13 cellular contexts compared by ENCODE assay signal in the genomic region with DNA sequence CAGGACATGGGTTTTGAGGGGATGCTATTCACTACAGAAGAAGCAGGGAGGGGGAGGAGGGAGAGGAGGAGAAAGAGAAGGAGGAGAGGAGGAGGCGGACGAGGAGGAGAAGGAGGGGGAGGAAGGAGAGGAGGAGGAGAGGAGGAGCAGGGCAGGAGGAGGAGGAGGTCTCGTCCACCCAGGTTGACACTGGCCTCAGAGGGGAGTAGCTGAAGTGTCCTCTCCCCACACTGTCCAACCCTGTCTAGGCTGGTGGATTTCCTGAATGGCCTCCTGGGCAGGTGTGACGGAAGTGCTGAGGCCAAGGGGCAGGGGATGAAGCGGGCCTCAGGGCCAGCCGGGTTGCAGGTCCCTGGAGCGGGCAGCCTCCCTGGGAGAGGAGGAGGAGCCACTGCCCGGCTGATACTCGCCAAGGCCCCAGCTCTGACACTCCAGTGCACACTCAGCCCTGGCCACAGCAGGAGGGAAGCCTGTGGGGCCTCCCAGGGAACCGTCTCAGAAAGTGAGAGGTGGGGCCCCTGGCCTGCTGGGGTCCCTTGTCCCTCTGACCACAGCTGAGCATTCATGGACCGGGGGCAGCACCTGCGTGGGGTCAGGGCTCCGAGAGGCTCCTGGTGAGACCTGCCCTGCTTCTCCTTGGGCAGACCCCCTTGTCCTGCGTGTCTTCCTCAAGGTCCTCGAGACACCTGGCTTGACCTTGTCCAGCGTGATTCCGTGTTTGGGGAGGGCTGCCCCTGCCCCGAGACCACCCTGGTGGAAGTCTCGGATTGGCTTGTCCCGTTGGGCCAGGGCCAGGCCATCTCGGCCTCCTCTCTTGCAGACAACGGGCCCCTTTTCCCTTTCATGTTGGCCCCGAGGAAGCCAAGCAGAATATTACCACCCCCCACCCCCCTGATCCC.
DNase-seq lines count a peak whose midpoint lies in the region; ATAC-seq, FAIRE-seq and TF ChIP-seq lines count a peak whose summit lies in the region.
"Had no signal": no experiment of that assay in that cellular context is flagged by ENCODE, and none has a peak within 500 bp of the region (broad histone marks: within the 10 kb centered on the region; RNA-seq: fewer than 3 reads in every experiment).

No MANE protein-coding gene starts in this region.

- no TSS peak for BruUV-seq in A673 (replicated peaks; lab: Mats Ljungman, UMichigan)

- no peak overlapping the region for H3K4me3 ChIP-seq in HEK293 (ENCODE audit: low read depth, low read length)
- no peak overlapping the region for H3K4me3 ChIP-seq in naive thymus-derived CD4-positive, alpha-beta T cell (ENCODE audit: low read length)
- H3K4me3 ChIP-seq in A673 (ENCODE audit: low read depth, low read length, poor library complexity, severe bottlenecking) = no peak overlapping the region

- H3K27ac ChIP-seq in HEK293 (ENCODE audit: extremely low read depth, low read depth, low read length) (no peak overlapping the region), A673 (ENCODE audit: low read depth, low read length, poor library complexity, severe bottlenecking) (no peak overlapping the region)
- no peak overlapping the region for H3K27ac ChIP-seq in naive thymus-derived CD4-positive, alpha-beta T cell (ENCODE audit: low read depth, low read length)

- H3K4me1 ChIP-seq in HEK293 (ENCODE audit: control insufficient read depth, insufficient read depth, low read length) (no peaks in the 10 kb centered on the region), A673 (ENCODE audit: insufficient read depth, low read length, poor library complexity, severe bottlenecking) (peaks cover 58% of the 10 kb centered on the region)
- peaks cover 0 to 28% of the 10 kb centered on the region in 2 donors for H3K4me1 ChIP-seq in naive thymus-derived CD4-positive, alpha-beta T cell (ENCODE audit: control insufficient read depth in 2 of 2, insufficient read depth in 2 of 2, low read length in 2 of 2)

- peak; percentile 54 for DNase-seq in AG20443 (ENCODE audit: low spot score)
- peak; percentile 36 for DNase-seq in amniotic epithelial cell (ENCODE audit: low read depth)
- no peak for DNase-seq in naive thymus-derived CD4-positive, alpha-beta T cell
- DNase-seq in GM19239 (ENCODE audit: insufficient read length, low spot score) = no peak
- no peak for DNase-seq in A673 (ENCODE audit: low spot score)
- DNase-seq in dermis blood vessel endothelial cell = no peak
- DNase-seq: activated naive CD8-positive, alpha-beta T cell treated with anti-CD3 and anti-CD28 coated beads for 36 hours; AML-193; foreskin melanocyte; left colon; NCI-H226 had no signal

- POLR2A ChIA-PET in HEK293 (lab: Yijun Ruan, JAX) = no interaction called here
- POLR2A ChIA-PET in naive thymus-derived CD4-positive, alpha-beta T cell (lab: Charles Lee) = no interaction called here
- POLR2A ChIA-PET in A673 (lab: Charles Lee; ENCODE audit: low non-redundant PET) = no interaction called here

- intact Hi-C loops in naive thymus-derived CD4-positive, alpha-beta T cell (cut with micrococcal nuclease) = no loop called here
- intact Hi-C loops in A673 (cut with micrococcal nuclease; ENCODE audit: unreplicated experiment) = no loop called here

- peaks cover 0 to 4% (median 0%) of the 10 kb centered on the region in 5 donors for H3K27me3 Mint-ChIP-seq in naive thymus-derived CD4-positive, alpha-beta T cell
- H3K27me3 Mint-ChIP-seq: activated naive CD8-positive, alpha-beta T cell treated with anti-CD3 and anti-CD28 coated beads for 36 hours had no signal

- H3K36me3 ChIP-seq in HEK293 (ENCODE audit: control insufficient read depth in 2 of 2, insufficient read depth in 1 of 2, low read length in 2 of 2) (no peaks in the 10 kb centered on the region), A673 (ENCODE audit: insufficient read depth, low read length, poor library complexity, severe bottlenecking) (no peaks in the 10 kb centered on the region)
- H3K36me3 ChIP-seq in naive thymus-derived CD4-positive, alpha-beta T cell (ENCODE audit: control insufficient read depth in 2 of 3, insufficient read depth in 3 of 3, low read length in 3 of 3) = no peaks in the 10 kb centered on the region

- TF ChIP-seq CTCF in HEK293 (tag by site-specific recombination; IDR thresholded peaks at IDR 0.05) (no peak), A673 (conservative IDR thresholded peaks at IDR 0.05; ENCODE audit: low read depth, low read length) (no peak)

- H3K27ac Mint-ChIP-seq in naive thymus-derived CD4-positive, alpha-beta T cell = peak overlapping the region in 5 of 9 donors; percentile 64 to 80 (median 69)
- H3K27ac Mint-ChIP-seq: activated naive CD8-positive, alpha-beta T cell treated with anti-CD3 and anti-CD28 coated beads for 36 hours had no signal

- H3K9me3 Mint-ChIP-seq in naive thymus-derived CD4-positive, alpha-beta T cell = no peaks in the 10 kb centered on the region
- H3K9me3 Mint-ChIP-seq: activated naive CD8-positive, alpha-beta T cell treated with anti-CD3 and anti-CD28 coated beads for 36 hours had no signal

- H3K4me3 Mint-ChIP-seq in naive thymus-derived CD4-positive, alpha-beta T cell = peak overlapping the region in 5 of 10 donors; percentile 27 to 82 (median 60)
- H3K4me3 Mint-ChIP-seq: activated naive CD8-positive, alpha-beta T cell treated with anti-CD3 and anti-CD28 coated beads for 36 hours had no signal

- no peaks in the 10 kb centered on the region for H3K27me3 ChIP-seq in naive thymus-derived CD4-positive, alpha-beta T cell (ENCODE audit: control insufficient read depth in 2 of 2, insufficient read depth in 2 of 2, low read length in 2 of 2)
- H3K27me3 ChIP-seq in A673 (replicated peaks; ENCODE audit: insufficient read depth, low read depth, low read length, poor library complexity) = no peaks in the 10 kb centered on the region

- no peak for ATAC-seq in naive thymus-derived CD4-positive, alpha-beta T cell
- ATAC-seq in HG02759 (IDR thresholded peaks at IDR 0.05; ENCODE audit: unreplicated experiment) = no peak
- ATAC-seq: left colon had no signal

- no peaks in the 10 kb centered on the region for H3K36me3 Mint-ChIP-seq in naive thymus-derived CD4-positive, alpha-beta T cell
- H3K36me3 Mint-ChIP-seq: activated naive CD8-positive, alpha-beta T cell treated with anti-CD3 and anti-CD28 coated beads for 36 hours had no signal

- no peaks in the 10 kb centered on the region for H3K9me3 ChIP-seq in HEK293 (ENCODE audit: control insufficient read depth, insufficient read depth, low read depth, low read length)
- no peaks in the 10 kb centered on the region for H3K9me3 ChIP-seq in naive thymus-derived CD4-positive, alpha-beta T cell (ENCODE audit: control insufficient read depth in 2 of 3, low read length in 3 of 3)
- H3K9me3 ChIP-seq in A673 (ENCODE audit: low read depth, low read length, poor library complexity, severe bottlenecking) = no peaks in the 10 kb centered on the region

- H3K4me1 Mint-ChIP-seq in naive thymus-derived CD4-positive, alpha-beta T cell = peaks cover 15 to 47% (median 41%) of the 10 kb centered on the region in 7 donors

- CTCF ChIA-PET in HEK293 (lab: Yijun Ruan, JAX) (interaction anchor here (1.2 to 1.7 kb wide), 2 partner anchors 10 to 38 kb away, joined by 4 to 6 read pairs; no protein-coding TSS in a partner anchor), A673 (lab: Charles Lee) (no interaction called here)
- CTCF ChIA-PET in naive thymus-derived CD4-positive, alpha-beta T cell (lab: Charles Lee) = no interaction called here

- no peak for FAIRE-seq in GM19239 (lab: Jason Lieb, UNC)

TF ChIP-seq in HEK293, 187 proteins besides CTCF, POLR2A, EP300 and RAD21 (continues in another document):
- TF ChIP-seq ZNF157 (tag by site-specific recombination; IDR thresholded peaks at IDR 0.05) = no peak
- TF ChIP-seq ZNF2 (tag by site-specific recombination; IDR thresholded peaks at IDR 0.05) = no peak
- TF ChIP-seq, protein P1, sequence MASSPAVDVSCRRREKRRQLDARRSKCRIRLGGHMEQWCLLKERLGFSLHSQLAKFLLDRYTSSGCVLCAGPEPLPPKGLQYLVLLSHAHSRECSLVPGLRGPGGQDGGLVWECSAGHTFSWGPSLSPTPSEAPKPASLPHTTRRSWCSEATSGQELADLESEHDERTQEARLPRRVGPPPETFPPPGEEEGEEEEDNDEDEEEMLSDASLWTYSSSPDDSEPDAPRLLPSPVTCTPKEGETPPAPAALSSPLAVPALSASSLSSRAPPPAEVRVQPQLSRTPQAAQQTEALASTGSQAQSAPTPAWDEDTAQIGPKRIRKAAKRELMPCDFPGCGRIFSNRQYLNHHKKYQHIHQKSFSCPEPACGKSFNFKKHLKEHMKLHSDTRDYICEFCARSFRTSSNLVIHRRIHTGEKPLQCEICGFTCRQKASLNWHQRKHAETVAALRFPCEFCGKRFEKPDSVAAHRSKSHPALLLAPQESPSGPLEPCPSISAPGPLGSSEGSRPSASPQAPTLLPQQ (tag by site-specific recombination; IDR thresholded peaks at IDR 0.05) = peak; percentile 27; the same call in 1 of the 2 replicates
- TF ChIP-seq SP3 (tag by site-specific recombination; IDR thresholded peaks at IDR 0.05) = 0 out of 2 replicates have a peak, but pooled peaks have one; percentile 9
- no peak for TF ChIP-seq TRIM28 (IDR thresholded peaks at IDR 0.05; ENCODE audit: borderline replicate concordance, low read length)

Comparison
In these comparisons a context has a peak if more than half of its experiments do, and no peak if none do; other contexts are left out.
1. DNase-seq: peak in AG20443 (single experiment) and amniotic epithelial cell (single experiment); none in naive thymus-derived CD4-positive, alpha-beta T cell (0 of 9), GM19239 (single experiment), A673 (single experiment) and dermis blood vessel endothelial cell (single experiment).